ENCODE assay signal across 1 cellular context in the genomic region with DNA sequence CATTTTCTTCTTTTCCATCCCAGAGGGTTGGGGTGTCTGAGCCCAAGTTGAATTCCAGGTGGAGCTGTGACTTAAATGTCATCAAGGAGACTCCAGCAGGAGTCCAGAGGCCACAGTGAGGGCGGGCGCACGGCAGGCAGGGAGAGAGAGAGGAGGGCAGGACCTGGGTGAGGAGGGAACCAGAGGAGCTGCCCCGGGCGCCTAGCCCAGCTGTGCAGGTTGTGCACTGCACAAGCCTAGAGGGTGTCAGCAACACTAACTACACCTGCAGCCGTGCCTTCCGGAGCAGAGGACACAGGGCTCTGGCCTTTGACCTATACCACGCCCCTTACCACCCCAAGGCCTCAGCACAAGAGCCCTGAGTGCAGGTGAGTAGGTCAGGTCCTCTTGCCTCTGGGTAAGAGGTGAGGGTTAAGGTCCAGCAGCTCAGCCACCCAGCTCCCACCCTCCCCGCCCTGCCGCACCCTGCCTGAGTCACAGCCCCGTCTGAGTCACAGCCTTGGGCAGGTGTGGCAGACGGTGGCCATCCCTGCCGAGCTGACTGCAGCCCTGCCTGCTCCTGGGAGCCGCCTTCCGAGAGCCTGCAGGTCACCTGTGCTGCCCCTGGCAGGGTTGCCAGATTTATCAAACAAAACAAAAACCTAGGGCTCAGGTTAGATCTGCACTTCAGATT.
TF ChIP-seq lines count a peak whose summit lies in the region.

No MANE protein-coding gene starts in this region.

TF ChIP-seq in K562, 482 proteins besides CTCF, POLR2A, EP300 and RAD21 (continued from another document):
- no peak for TF ChIP-seq AFF4 (CRISPR knock-in tag; IDR thresholded peaks at IDR 0.05)
- no peak for TF ChIP-seq TEAD2 (tag; IDR thresholded peaks at IDR 0.05)
- TF ChIP-seq, protein P1, sequence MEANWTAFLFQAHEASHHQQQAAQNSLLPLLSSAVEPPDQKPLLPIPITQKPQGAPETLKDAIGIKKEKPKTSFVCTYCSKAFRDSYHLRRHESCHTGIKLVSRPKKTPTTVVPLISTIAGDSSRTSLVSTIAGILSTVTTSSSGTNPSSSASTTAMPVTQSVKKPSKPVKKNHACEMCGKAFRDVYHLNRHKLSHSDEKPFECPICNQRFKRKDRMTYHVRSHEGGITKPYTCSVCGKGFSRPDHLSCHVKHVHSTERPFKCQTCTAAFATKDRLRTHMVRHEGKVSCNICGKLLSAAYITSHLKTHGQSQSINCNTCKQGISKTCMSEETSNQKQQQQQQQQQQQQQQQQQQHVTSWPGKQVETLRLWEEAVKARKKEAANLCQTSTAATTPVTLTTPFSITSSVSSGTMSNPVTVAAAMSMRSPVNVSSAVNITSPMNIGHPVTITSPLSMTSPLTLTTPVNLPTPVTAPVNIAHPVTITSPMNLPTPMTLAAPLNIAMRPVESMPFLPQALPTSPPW (CRISPR knock-in tag; IDR thresholded peaks at IDR 0.05), result no peak; the same call in 1 of the 2 replicates
- TF ChIP-seq NCOR1 (IDR thresholded peaks at IDR 0.05), result no peak
- no peak for TF ChIP-seq POLR2G (IDR thresholded peaks at IDR 0.05; ENCODE audit: low read depth, low read length)
- TF ChIP-seq STAT5A (IDR thresholded peaks at IDR 0.05; ENCODE audit: borderline replicate concordance, low read length), result no peak
- 0 out of 2 replicates have a peak, but pooled peaks have one; percentile 37 for TF ChIP-seq KLF1 (tag; IDR thresholded peaks at IDR 0.05)
- TF ChIP-seq HNRNPL (IDR thresholded peaks at IDR 0.05; ENCODE audit: low read depth, low read length), result no peak
- peak; percentile 95 for TF ChIP-seq FOSL1 (tag; conservative IDR thresholded peaks at IDR 0.05)
- TF ChIP-seq ZNF121 (CRISPR knock-in tag; conservative IDR thresholded peaks at IDR 0.05), result no peak
- TF ChIP-seq, protein P2, sequence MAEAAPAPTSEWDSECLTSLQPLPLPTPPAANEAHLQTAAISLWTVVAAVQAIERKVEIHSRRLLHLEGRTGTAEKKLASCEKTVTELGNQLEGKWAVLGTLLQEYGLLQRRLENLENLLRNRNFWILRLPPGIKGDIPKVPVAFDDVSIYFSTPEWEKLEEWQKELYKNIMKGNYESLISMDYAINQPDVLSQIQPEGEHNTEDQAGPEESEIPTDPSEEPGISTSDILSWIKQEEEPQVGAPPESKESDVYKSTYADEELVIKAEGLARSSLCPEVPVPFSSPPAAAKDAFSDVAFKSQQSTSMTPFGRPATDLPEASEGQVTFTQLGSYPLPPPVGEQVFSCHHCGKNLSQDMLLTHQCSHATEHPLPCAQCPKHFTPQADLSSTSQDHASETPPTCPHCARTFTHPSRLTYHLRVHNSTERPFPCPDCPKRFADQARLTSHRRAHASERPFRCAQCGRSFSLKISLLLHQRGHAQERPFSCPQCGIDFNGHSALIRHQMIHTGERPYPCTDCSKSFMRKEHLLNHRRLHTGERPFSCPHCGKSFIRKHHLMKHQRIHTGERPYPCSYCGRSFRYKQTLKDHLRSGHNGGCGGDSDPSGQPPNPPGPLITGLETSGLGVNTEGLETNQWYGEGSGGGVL (CRISPR knock-in tag; IDR thresholded peaks at IDR 0.05), result no peak
- TF ChIP-seq CBFA2T2 (conservative IDR thresholded peaks at IDR 0.05), result no peak; the same call in 1 of the 2 replicates
- no peak for TF ChIP-seq STAT6 (CRISPR knock-in tag; IDR thresholded peaks at IDR 0.05)
- no peak for TF ChIP-seq NFIX (CRISPR knock-in tag; IDR thresholded peaks at IDR 0.05; ENCODE audit: low read depth)
- TF ChIP-seq, protein P3, sequence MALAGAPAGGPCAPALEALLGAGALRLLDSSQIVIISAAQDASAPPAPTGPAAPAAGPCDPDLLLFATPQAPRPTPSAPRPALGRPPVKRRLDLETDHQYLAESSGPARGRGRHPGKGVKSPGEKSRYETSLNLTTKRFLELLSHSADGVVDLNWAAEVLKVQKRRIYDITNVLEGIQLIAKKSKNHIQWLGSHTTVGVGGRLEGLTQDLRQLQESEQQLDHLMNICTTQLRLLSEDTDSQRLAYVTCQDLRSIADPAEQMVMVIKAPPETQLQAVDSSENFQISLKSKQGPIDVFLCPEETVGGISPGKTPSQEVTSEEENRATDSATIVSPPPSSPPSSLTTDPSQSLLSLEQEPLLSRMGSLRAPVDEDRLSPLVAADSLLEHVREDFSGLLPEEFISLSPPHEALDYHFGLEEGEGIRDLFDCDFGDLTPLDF (CRISPR knock-in tag; IDR thresholded peaks at IDR 0.05), result no peak
- no peak for TF ChIP-seq HSF4 (CRISPR knock-in tag; IDR thresholded peaks at IDR 0.05; ENCODE audit: borderline replicate concordance)
- no peak for TF ChIP-seq MIER1 (IDR thresholded peaks at IDR 0.05; ENCODE audit: low read depth)
- TF ChIP-seq HIVEP1 (CRISPR knock-in tag; IDR thresholded peaks at IDR 0.05), result no peak
- TF ChIP-seq ZBTB7A (IDR thresholded peaks at IDR 0.05; ENCODE audit: borderline replicate concordance, control insufficient read depth, low read depth, low read length), result no peak; the same call in 1 of the 2 replicates
- TF ChIP-seq GTF3C2 (IDR thresholded peaks at IDR 0.05; ENCODE audit: borderline replicate concordance, extremely low read depth, insufficient read length), result no peak
- peak; percentile 97; the same call in 1 of the 2 replicates for TF ChIP-seq HLTF (IDR thresholded peaks at IDR 0.05)
- no peak for TF ChIP-seq NELFE (IDR thresholded peaks at IDR 0.05; ENCODE audit: insufficient read depth, insufficient read length)
- TF ChIP-seq NFXL1 (CRISPR knock-in tag; IDR thresholded peaks at IDR 0.05), result no peak
- TF ChIP-seq SP1 (CRISPR knock-in tag; IDR thresholded peaks at IDR 0.05), result no peak
- no peak for TF ChIP-seq ZBTB9 (CRISPR knock-in tag; IDR thresholded peaks at IDR 0.05)
- no peak for TF ChIP-seq E2F8 (IDR thresholded peaks at IDR 0.05; ENCODE audit: low read depth, partially characterized antibody)
- TF ChIP-seq ARID1B (IDR thresholded peaks at IDR 0.05), result peak; percentile 65
- TF ChIP-seq, protein P4, sequence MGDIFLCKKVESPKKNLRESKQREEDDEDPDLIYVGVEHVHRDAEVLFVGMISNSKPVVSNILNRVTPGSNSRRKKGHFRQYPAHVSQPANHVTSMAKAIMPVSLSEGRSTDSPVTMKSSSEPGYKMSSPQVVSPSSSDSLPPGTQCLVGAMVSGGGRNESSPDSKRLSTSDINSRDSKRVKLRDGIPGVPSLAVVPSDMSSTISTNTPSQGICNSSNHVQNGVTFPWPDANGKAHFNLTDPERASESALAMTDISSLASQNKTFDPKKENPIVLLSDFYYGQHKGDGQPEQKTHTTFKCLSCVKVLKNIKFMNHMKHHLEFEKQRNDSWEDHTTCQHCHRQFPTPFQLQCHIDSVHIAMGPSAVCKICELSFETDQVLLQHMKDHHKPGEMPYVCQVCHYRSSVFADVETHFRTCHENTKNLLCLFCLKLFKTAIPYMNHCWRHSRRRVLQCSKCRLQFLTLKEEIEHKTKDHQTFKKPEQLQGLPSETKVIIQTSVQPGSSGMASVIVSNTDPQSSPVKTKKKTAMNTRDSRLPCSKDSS (IDR thresholded peaks at IDR 0.05; ENCODE audit: low read depth, partially characterized antibody), result no peak
- TF ChIP-seq NR4A1 (CRISPR knock-in tag; IDR thresholded peaks at IDR 0.05), result no peak
- TF ChIP-seq NR4A1 (tag; IDR thresholded peaks at IDR 0.05), result no peak
- TF ChIP-seq RFX7 (CRISPR knock-in tag; IDR thresholded peaks at IDR 0.05), result no peak
- no peak for TF ChIP-seq ZNF184 (CRISPR knock-in tag; IDR thresholded peaks at IDR 0.05)
- no peak for TF ChIP-seq CHD2 (IDR thresholded peaks at IDR 0.05; ENCODE audit: low read depth, low read length)
- TF ChIP-seq ZNF165 (CRISPR knock-in tag; IDR thresholded peaks at IDR 0.05; ENCODE audit: borderline replicate concordance), result no peak
- TF ChIP-seq FOS (IDR thresholded peaks at IDR 0.05; ENCODE audit: extremely low read depth, insufficient read length), result peak; percentile 44
